ENCODE assay signal across 21 cellular contexts in genomic region chr6:53258076-53258773, GRCh38.
"Had no signal": no experiment of that assay in that cellular context is flagged by ENCODE, and none has a peak within 500 bp of the region (broad histone marks: within the 10 kb centered on the region; RNA-seq: fewer than 3 reads in every experiment).

No MANE protein-coding gene starts in this region.

- H3K27ac Mint-ChIP-seq: activated CD4-positive, alpha-beta T cell treated with anti-CD3 and anti-CD28 coated beads for 36 hours; activated CD8-positive, alpha-beta T cell treated with anti-CD3 and anti-CD28 coated beads, Interleukin-2, amount 10 ng/mL, durations not matched to agents 7 days and 5 days had no signal

- H3K27me3 ChIP-seq: ascending aorta, breast epithelium, foreskin keratinocyte, heart right ventricle, upper lobe of left lung had no signal

- H3K4me3 ChIP-seq: ascending aorta, breast epithelium, heart right ventricle, prostate gland, upper lobe of left lung had no signal

- H3K27ac ChIP-seq: ascending aorta, breast epithelium, foreskin keratinocyte, heart right ventricle, prostate gland, VCaP had no signal

- H3K9me3 ChIP-seq: ascending aorta, breast epithelium, heart right ventricle, prostate gland, upper lobe of left lung had no signal

- H3K27me3 Mint-ChIP-seq: activated CD4-positive, alpha-beta T cell treated with anti-CD3 and anti-CD28 coated beads for 36 hours; stimulated activated naive CD8-positive, alpha-beta T cell treated with anti-CD3 and anti-CD28 coated beads, Interleukin-15, amount 100 ng/mL, for 72 hours had no signal

- H3K4me1 Mint-ChIP-seq: activated CD4-positive, alpha-beta T cell treated with anti-CD3 and anti-CD28 coated beads for 36 hours; stimulated activated naive CD8-positive, alpha-beta T cell treated with anti-CD3 and anti-CD28 coated beads, Interleukin-15, amount 100 ng/mL, for 72 hours had no signal

- H3K9me3 Mint-ChIP-seq: natural killer cell; stimulated activated naive CD8-positive, alpha-beta T cell treated with anti-CD3 and anti-CD28 coated beads, Interleukin-15, amount 100 ng/mL, for 72 hours had no signal

- DNase-seq: activated CD4-positive, alpha-beta T cell treated with anti-CD3 and anti-CD28 coated beads for 36 hours; activated CD8-positive, alpha-beta T cell treated with anti-CD3 and anti-CD28 coated beads, Interleukin-2, amount 10 ng/mL, durations not matched to agents 7 days and 5 days; activated naive CD4-positive, alpha-beta T cell; cerebellar nuclear complex; effector CD8-positive, alpha-beta T cell; foreskin keratinocyte; heart right ventricle; mammary epithelial cell; natural killer cell; nucleus accumbens; right cardiac atrium; small intestine; stimulated activated CD4-positive, alpha-beta T cell treated with anti-CD3 and anti-CD28 coated beads, Interleukin-4, amount 100 ng/mL, for 4 hours; stimulated activated CD8-positive, alpha-beta memory T cell treated with anti-CD3 and anti-CD28 coated beads, Interleukin-4, amount 100 ng/mL, for 48 hours; stimulated activated naive CD8-positive, alpha-beta T cell treated with anti-CD3 and anti-CD28 coated beads, Interleukin-15, amount 100 ng/mL, for 72 hours; T-helper 1 cell; upper lobe of left lung had no signal

- H3K4me3 Mint-ChIP-seq: activated CD4-positive, alpha-beta T cell treated with anti-CD3 and anti-CD28 coated beads for 36 hours; activated CD8-positive, alpha-beta T cell treated with anti-CD3 and anti-CD28 coated beads, Interleukin-2, amount 10 ng/mL, durations not matched to agents 7 days and 5 days; natural killer cell; stimulated activated naive CD8-positive, alpha-beta T cell treated with anti-CD3 and anti-CD28 coated beads, Interleukin-15, amount 100 ng/mL, for 72 hours had no signal

- H3K4me1 ChIP-seq: ascending aorta, breast epithelium, foreskin keratinocyte, prostate gland, upper lobe of left lung had no signal
